ENCODE assay signal across 41 cellular contexts in genomic region chr20:54011352-54011751, GRCh38. TPM values are rescaled to one million over a fixed set of nuclear protein-coding genes. Genes with fewer than 3 reads are reported as not detected.
"Had no signal": no experiment of that assay in that cellular context is flagged by ENCODE, and none has a peak within 500 bp of the region (broad histone marks: within the 10 kb centered on the region; RNA-seq: fewer than 3 reads in every experiment).

No MANE protein-coding gene starts in this region.

- H3K9me3 Mint-ChIP-seq: activated naive CD4-positive, alpha-beta T cell treated with anti-CD3 and anti-CD28 coated beads for 36 hours; activated naive CD4-positive, alpha-beta T cell treated with anti-CD3 and anti-CD28 coated beads, Interleukin-2, amount 10 ng/mL, durations not matched to agents 7 days and 5 days; activated naive CD4-positive, alpha-beta T cell treated with anti-CD3 and anti-CD28 coated beads, Interleukin-2, amount 50 U/mL, for 24 hours; activated naive CD4-positive, alpha-beta T cell treated with anti-CD3 and anti-CD28 coated beads, Interleukin-2, amount 50 U/mL, for 72 hours; activated naive CD8-positive, alpha-beta T cell treated with anti-CD3 and anti-CD28 coated beads for 36 hours; activated naive CD8-positive, alpha-beta T cell treated with anti-CD3 and anti-CD28 coated beads, Interleukin-2, amount 10 ng/mL, durations not matched to agents 7 days and 5 days; activated naive CD8-positive, alpha-beta T cell treated with anti-CD3 and anti-CD28 coated beads, Interleukin-2, amount 50 U/mL, for 24 hours; activated T-cell treated with anti-CD3 and anti-CD28 coated beads, Interleukin-2, amount 50 U/mL, for 24 hours; activated T-cell treated with anti-CD3 and anti-CD28 coated beads, Interleukin-2, amount 50 U/mL, for 4 hours; activated T-cell treated with anti-CD3 and anti-CD28 coated beads, Interleukin-2, amount 50 U/mL, for 72 hours; activated T-helper 1 cell treated with anti-CD3 and anti-CD28 coated beads, Interleukin-12 subunit alpha, Interleukin-12 subunit beta, Interleukin-2, Interleukin-4 antibody, amounts not matched to agents 30 ng/mL and 10 ng/mL and 1 ng/mL, durations not matched to agents 14 hours and 24 hours and 36 hours; activated T-helper 17 cell treated with anti-CD3 and anti-CD28 coated beads, Interleukin-2, amount 50 U/mL, for 72 hours; activated T-helper 2 cell treated with anti-CD3 and anti-CD28 coated beads, Interferon-gamma antibody, Interleukin-2, Interleukin-4, amounts not matched to agents 10 μg/mL and 5 μg/mL and 100 μg/mL, durations not matched to agents 14 hours and 24 hours and 36 hours; central memory CD8-positive, alpha-beta T cell had no signal

- ATAC-seq: activated naive CD4-positive, alpha-beta T cell treated with anti-CD3 and anti-CD28 coated beads, Interleukin-2, amount 50 U/mL, for 72 hours; activated naive CD8-positive, alpha-beta T cell treated with anti-CD3 and anti-CD28 coated beads, Interleukin-2, amount 50 U/mL, for 24 hours; activated T-cell treated with anti-CD3 and anti-CD28 coated beads, Interleukin-2, amount 50 U/mL, for 4 hours; activated T-cell treated with anti-CD3 and anti-CD28 coated beads, Interleukin-2, amount 50 U/mL, for 72 hours; activated T-helper 17 cell treated with anti-CD3 and anti-CD28 coated beads, Interleukin-2, amount 50 U/mL, for 72 hours; body of pancreas had no signal

- DNase-seq: activated effector memory CD4-positive, alpha-beta T cell treated with anti-CD3 and anti-CD28 coated beads, Interleukin-2, amount 50 U/mL, for 16 hours; activated effector memory CD4-positive, alpha-beta T cell treated with Interleukin-2 at 50 U/mL for 16 hours; activated gamma-delta T cell; activated gamma-delta T cell treated with Interleukin-2 at 50 U/mL for 16 hours; activated naive CD4-positive, alpha-beta T cell; activated naive CD4-positive, alpha-beta T cell treated with anti-CD3 and anti-CD28 coated beads for 36 hours; activated naive CD4-positive, alpha-beta T cell treated with anti-CD3 and anti-CD28 coated beads, Interleukin-2, amount 10 ng/mL, durations not matched to agents 7 days and 5 days; activated naive CD4-positive, alpha-beta T cell treated with anti-CD3 and anti-CD28 coated beads, Interleukin-2, amount 50 U/mL, for 16 hours; activated naive CD4-positive, alpha-beta T cell treated with Interleukin-2 at 50 U/mL for 16 hours; activated naive CD8-positive, alpha-beta T cell treated with anti-CD3 and anti-CD28 coated beads for 36 hours; activated naive CD8-positive, alpha-beta T cell treated with anti-CD3 and anti-CD28 coated beads, Interleukin-2, amount 10 ng/mL, durations not matched to agents 7 days and 5 days; activated naive CD8-positive, alpha-beta T cell treated with anti-CD3 and anti-CD28 coated beads, Interleukin-2, amount 50 U/mL, for 24 hours; activated T-cell treated with anti-CD3 and anti-CD28 coated beads, Interleukin-2, amount 50 U/mL, for 1 hour; activated T-cell treated with anti-CD3 and anti-CD28 coated beads, Interleukin-2, amount 50 U/mL, for 24 hours; activated T-cell treated with anti-CD3 and anti-CD28 coated beads, Interleukin-2, amount 50 U/mL, for 4 hours; activated T-cell treated with anti-CD3 and anti-CD28 coated beads, Interleukin-2, amount 50 U/mL, for 48 hours; activated T-cell treated with anti-CD3 and anti-CD28 coated beads, Interleukin-2, amount 50 U/mL, for 72 hours; adrenal gland; amniotic stem cell; amygdala; aorta; body of pancreas; brain microvascular endothelial cell; caudate nucleus; central memory CD4-positive, alpha-beta T cell; cerebellar nuclear complex had no signal

- H3K9me3 ChIP-seq: adrenal gland, ascending aorta, body of pancreas, breast epithelium had no signal

- H3K4me3 ChIP-seq: adrenal gland, ascending aorta, body of pancreas, breast epithelium, cardiac muscle cell had no signal

- H3K27me3 ChIP-seq: adrenal gland, ascending aorta, body of pancreas, brain microvascular endothelial cell, breast epithelium, cardiac muscle cell had no signal

- H3K36me3 Mint-ChIP-seq: activated naive CD4-positive, alpha-beta T cell treated with anti-CD3 and anti-CD28 coated beads, Interleukin-2, amount 10 ng/mL, durations not matched to agents 7 days and 5 days; activated naive CD4-positive, alpha-beta T cell treated with anti-CD3 and anti-CD28 coated beads, Interleukin-2, amount 50 U/mL, for 24 hours; activated naive CD4-positive, alpha-beta T cell treated with anti-CD3 and anti-CD28 coated beads, Interleukin-2, amount 50 U/mL, for 72 hours; activated naive CD8-positive, alpha-beta T cell; activated naive CD8-positive, alpha-beta T cell treated with anti-CD3 and anti-CD28 coated beads for 36 hours; activated naive CD8-positive, alpha-beta T cell treated with anti-CD3 and anti-CD28 coated beads, Interleukin-2, amount 10 ng/mL, durations not matched to agents 7 days and 5 days; brain had no signal

- H3K4me1 ChIP-seq: adrenal gland, ascending aorta, body of pancreas, breast epithelium had no signal

- H3K36me3 ChIP-seq: adrenal gland, ascending aorta, brain microvascular endothelial cell, breast epithelium, cardiac muscle cell had no signal

- H3K4me3 Mint-ChIP-seq: activated naive CD4-positive, alpha-beta T cell treated with anti-CD3 and anti-CD28 coated beads for 36 hours; activated naive CD4-positive, alpha-beta T cell treated with anti-CD3 and anti-CD28 coated beads, Interleukin-2, amount 10 ng/mL, durations not matched to agents 7 days and 5 days; activated naive CD4-positive, alpha-beta T cell treated with anti-CD3 and anti-CD28 coated beads, Interleukin-2, amount 50 U/mL, for 24 hours; activated naive CD8-positive, alpha-beta T cell; activated naive CD8-positive, alpha-beta T cell treated with anti-CD3 and anti-CD28 coated beads for 36 hours; activated naive CD8-positive, alpha-beta T cell treated with anti-CD3 and anti-CD28 coated beads, Interleukin-2, amount 10 ng/mL, durations not matched to agents 7 days and 5 days; activated naive CD8-positive, alpha-beta T cell treated with anti-CD3 and anti-CD28 coated beads, Interleukin-2, amount 50 U/mL, for 24 hours; activated T-cell treated with anti-CD3 and anti-CD28 coated beads, Interleukin-2, amount 50 U/mL, for 24 hours; activated T-cell treated with anti-CD3 and anti-CD28 coated beads, Interleukin-2, amount 50 U/mL, for 4 hours; activated T-cell treated with anti-CD3 and anti-CD28 coated beads, Interleukin-2, amount 50 U/mL, for 72 hours; activated T-helper 1 cell treated with anti-CD3 and anti-CD28 coated beads, Interleukin-12 subunit alpha, Interleukin-12 subunit beta, Interleukin-2, Interleukin-4 antibody, amounts not matched to agents 30 ng/mL and 10 ng/mL and 1 ng/mL, durations not matched to agents 14 hours and 24 hours and 36 hours; activated T-helper 17 cell treated with anti-CD3 and anti-CD28 coated beads, Interleukin-2, amount 50 U/mL, for 72 hours; brain; central memory CD8-positive, alpha-beta T cell had no signal

- H3K27ac ChIP-seq: adrenal gland, ascending aorta, body of pancreas, brain microvascular endothelial cell, breast epithelium, cardiac muscle cell had no signal

- H3K27ac Mint-ChIP-seq: activated naive CD4-positive, alpha-beta T cell treated with anti-CD3 and anti-CD28 coated beads for 36 hours; activated naive CD4-positive, alpha-beta T cell treated with anti-CD3 and anti-CD28 coated beads, Interleukin-2, amount 10 ng/mL, durations not matched to agents 7 days and 5 days; activated naive CD4-positive, alpha-beta T cell treated with anti-CD3 and anti-CD28 coated beads, Interleukin-2, amount 50 U/mL, for 24 hours; activated naive CD4-positive, alpha-beta T cell treated with anti-CD3 and anti-CD28 coated beads, Interleukin-2, amount 50 U/mL, for 72 hours; activated naive CD8-positive, alpha-beta T cell; activated naive CD8-positive, alpha-beta T cell treated with anti-CD3 and anti-CD28 coated beads for 36 hours; activated naive CD8-positive, alpha-beta T cell treated with anti-CD3 and anti-CD28 coated beads, Interleukin-2, amount 10 ng/mL, durations not matched to agents 7 days and 5 days; activated naive CD8-positive, alpha-beta T cell treated with anti-CD3 and anti-CD28 coated beads, Interleukin-2, amount 50 U/mL, for 24 hours; activated T-cell treated with anti-CD3 and anti-CD28 coated beads, Interleukin-2, amount 50 U/mL, for 24 hours; activated T-cell treated with anti-CD3 and anti-CD28 coated beads, Interleukin-2, amount 50 U/mL, for 72 hours; activated T-helper 1 cell treated with anti-CD3 and anti-CD28 coated beads, Interleukin-12 subunit alpha, Interleukin-12 subunit beta, Interleukin-2, Interleukin-4 antibody, amounts not matched to agents 30 ng/mL and 10 ng/mL and 1 ng/mL, durations not matched to agents 14 hours and 24 hours and 36 hours; activated T-helper 17 cell treated with anti-CD3 and anti-CD28 coated beads, Interleukin-2, amount 50 U/mL, for 72 hours; activated T-helper 2 cell treated with anti-CD3 and anti-CD28 coated beads, Interferon-gamma antibody, Interleukin-2, Interleukin-4, amounts not matched to agents 10 μg/mL and 5 μg/mL and 100 μg/mL, durations not matched to agents 14 hours and 24 hours and 36 hours; brain had no signal

- FAIRE-seq: astrocyte, bronchial epithelial cell had no signal

- H3K4me1 Mint-ChIP-seq: activated naive CD4-positive, alpha-beta T cell treated with anti-CD3 and anti-CD28 coated beads, Interleukin-2, amount 10 ng/mL, durations not matched to agents 7 days and 5 days; activated naive CD4-positive, alpha-beta T cell treated with anti-CD3 and anti-CD28 coated beads, Interleukin-2, amount 50 U/mL, for 24 hours; activated naive CD8-positive, alpha-beta T cell treated with anti-CD3 and anti-CD28 coated beads for 36 hours; activated naive CD8-positive, alpha-beta T cell treated with anti-CD3 and anti-CD28 coated beads, Interleukin-2, amount 10 ng/mL, durations not matched to agents 7 days and 5 days; activated naive CD8-positive, alpha-beta T cell treated with anti-CD3 and anti-CD28 coated beads, Interleukin-2, amount 50 U/mL, for 24 hours; activated T-helper 17 cell treated with anti-CD3 and anti-CD28 coated beads, Interleukin-2, amount 50 U/mL, for 72 hours; central memory CD8-positive, alpha-beta T cell had no signal

- H3K27me3 Mint-ChIP-seq: activated naive CD8-positive, alpha-beta T cell treated with anti-CD3 and anti-CD28 coated beads for 36 hours; activated T-helper 17 cell treated with anti-CD3 and anti-CD28 coated beads, Interleukin-2, amount 50 U/mL, for 72 hours had no signal

RNA-seq across cellular contexts. Expression of gene BCAS1, which starts 59.0 kb away (rescaled TPM):
- total RNA-seq: activated naive CD4-positive, alpha-beta T cell treated with anti-CD3 and anti-CD28 coated beads, Interleukin-2, amount 50 U/mL, for 72 hours; activated T-cell treated with anti-CD3 and anti-CD28 coated beads, Interleukin-2, amount 50 U/mL, for 72 hours; activated T-helper 1 cell treated with anti-CD3 and anti-CD28 coated beads, Interleukin-12 subunit alpha, Interleukin-12 subunit beta, Interleukin-2, Interleukin-4 antibody, amounts not matched to agents 30 ng/mL and 10 ng/mL and 1 ng/mL, durations not matched to agents 14 hours and 24 hours and 36 hours; activated T-helper 2 cell treated with anti-CD3 and anti-CD28 coated beads, Interferon-gamma antibody, Interleukin-2, Interleukin-4, amounts not matched to agents 10 μg/mL and 5 μg/mL and 100 μg/mL, durations not matched to agents 14 hours and 24 hours and 36 hours; ascending aorta; astrocyte; bronchial epithelial cell; cardiac muscle cell; cardiac septum; chondrocyte had no signal
- polyA plus RNA-seq: cardiac muscle cell had no signal
